In genomic region chr17:27601069-27601974, GRCh38 we compare ENCODE assay signal across 9 cellular contexts. TPM values are rescaled to one million over a fixed set of nuclear protein-coding genes. Genes with fewer than 3 reads are reported as not detected.
DNase-seq lines count a peak whose midpoint lies in the region; ATAC-seq and TF ChIP-seq lines count a peak whose summit lies in the region.
"Had no signal": no experiment of that assay in that cellular context is flagged by ENCODE, and none has a peak within 500 bp of the region (broad histone marks: within the 10 kb centered on the region; RNA-seq: fewer than 3 reads in every experiment).

No MANE protein-coding gene starts in this region.

- H3K27ac ChIP-seq in CD8-positive, alpha-beta T cell (ENCODE audit: low read depth, low read length): no peak overlapping the region
- no peak overlapping the region for H3K27ac ChIP-seq in OCI-LY7 (ENCODE audit: low read depth, low read length, poor library complexity, severe bottlenecking)

- CTCF ChIA-PET in CD8-positive, alpha-beta T cell (lab: Charles Lee): interaction anchor here (0.7 to 13.6 kb wide), 30 partner anchors 9 to 375 kb away, joined by 3 to 222 read pairs (median 9); partner anchors contain the start of gene KSR1
- CTCF ChIA-PET in OCI-LY7 (lab: Charles Lee; ENCODE audit: unreplicated experiment): interaction anchor here (0.6 kb wide), 1 partner anchor 37 kb away, joined by 3 read pairs; no protein-coding TSS in a partner anchor

- H3K4me3 ChIP-seq in CD8-positive, alpha-beta T cell (ENCODE audit: low read depth, low read length): no peak overlapping the region
- no peak overlapping the region for H3K4me3 ChIP-seq in OCI-LY7 (ENCODE audit: low read depth, low read length, poor library complexity, severe bottlenecking)
- no peak overlapping the region for H3K4me3 ChIP-seq in epithelial cell of proximal tubule (ENCODE audit: low read depth, low read length)
- H3K4me3 ChIP-seq in mucosa of descending colon: no peak overlapping the region

- H2AFZ ChIP-seq in OCI-LY7 (ENCODE audit: low read length): no peak overlapping the region

- peaks cover 30% of the 10 kb centered on the region for H3K36me3 Mint-ChIP-seq in CD8-positive, alpha-beta T cell

- peaks cover 7% of the 10 kb centered on the region for H3K4me1 Mint-ChIP-seq in CD8-positive, alpha-beta T cell (ENCODE audit: low read depth)

- intact Hi-C loops in CD8-positive, alpha-beta T cell (cut with DNase I, micrococcal nuclease): loop anchor here (1.0 to 5.0 kb wide), 7 partner anchors 145 to 365 kb away; partner anchors contain the start of gene KSR1 (in 1 of the 2)
- intact Hi-C loops in OCI-LY7 (cut with micrococcal nuclease; ENCODE audit: unreplicated experiment): loop anchor here (1.0 to 5.0 kb wide), 4 partner anchors 32 to 357 kb away; partner anchors contain the start of gene KSR1
- intact Hi-C loops in mucosa of descending colon (cut with DNase I, micrococcal nuclease): loop anchor here (2.0 to 10.0 kb wide), 6 partner anchors 51 to 367 kb away; partner anchors contain the start of gene KSR1 (in 1 of the 2)

- H3K4me2 ChIP-seq in OCI-LY7 (ENCODE audit: low read length): no peak overlapping the region

- POLR2A ChIA-PET in CD8-positive, alpha-beta T cell (lab: Charles Lee): interaction anchor here (1.0 kb wide), 1 partner anchor 14 kb away, joined by 3 read pairs; no protein-coding TSS in a partner anchor
- POLR2A ChIA-PET in OCI-LY7 (lab: Charles Lee): no interaction called here

- H3K4me3 Mint-ChIP-seq in CD8-positive, alpha-beta T cell: no peak overlapping the region
- H3K4me3 Mint-ChIP-seq: IgD-negative memory B cell had no signal

- no peaks in the 10 kb centered on the region for H3K36me3 ChIP-seq in CD8-positive, alpha-beta T cell (ENCODE audit: insufficient read depth, low read length)
- H3K36me3 ChIP-seq in OCI-LY7 (ENCODE audit: insufficient read depth, low read length) (no peaks in the 10 kb centered on the region), mucosa of descending colon (ENCODE audit: low read depth) (no peaks in the 10 kb centered on the region)

- peak; percentile 67 to 89 (median 79) for DNase-seq in CD8-positive, alpha-beta T cell
- DNase-seq in HPDE6-E6E7 (ENCODE audit: extremely low spot score): peak; percentile 48
- peak; percentile 72 for DNase-seq in OCI-LY7 (ENCODE audit: low spot score)
- peak; percentile 82 for DNase-seq in activated T-cell treated with anti-CD3 and anti-CD28 coated beads for 1 hour (ENCODE audit: low read depth)
- no peak for DNase-seq in epithelial cell of proximal tubule (ENCODE audit: low read depth)
- peak; percentile 62 to 95 (median 76) for DNase-seq in mucosa of descending colon
- DNase-seq in stimulated activated CD8-positive, alpha-beta memory T cell treated with anti-CD3 and anti-CD28 coated beads, Interleukin-4, amount 100 ng/mL, for 48 hours: peak; percentile 96

- no peak overlapping the region for H3K27ac Mint-ChIP-seq in CD8-positive, alpha-beta T cell

- H3K27me3 ChIP-seq in CD8-positive, alpha-beta T cell (ENCODE audit: insufficient read depth, low read length): no peaks in the 10 kb centered on the region

- no peaks in the 10 kb centered on the region for H3K9me2 ChIP-seq in OCI-LY7 (ENCODE audit: insufficient read depth, low read length)

- peak; percentile 70 for ATAC-seq in CD8-positive, alpha-beta T cell
- ATAC-seq in mucosa of descending colon (peak; percentile 77), GM18502 (IDR thresholded peaks at IDR 0.05; ENCODE audit: poor library complexity, unreplicated experiment) (no peak)

- no TSS peak for BruUV-seq in OCI-LY7 (replicated peaks; lab: Mats Ljungman, UMichigan)

- H4K20me1 ChIP-seq in OCI-LY7 (ENCODE audit: insufficient read depth, low read length): no peaks in the 10 kb centered on the region

- no peaks in the 10 kb centered on the region for H3K4me1 ChIP-seq in CD8-positive, alpha-beta T cell (ENCODE audit: insufficient read depth, low read length)
- no peaks in the 10 kb centered on the region for H3K4me1 ChIP-seq in OCI-LY7 (ENCODE audit: insufficient read depth, low read length, poor library complexity, severe bottlenecking)
- peaks cover 8% of the 10 kb centered on the region for H3K4me1 ChIP-seq in mucosa of descending colon (ENCODE audit: low read depth)

- H3K9me3 Mint-ChIP-seq in CD8-positive, alpha-beta T cell: no peaks in the 10 kb centered on the region
- H3K9me3 Mint-ChIP-seq: IgD-negative memory B cell had no signal

- H3K9me3 ChIP-seq in CD8-positive, alpha-beta T cell (ENCODE audit: low read length): no peaks in the 10 kb centered on the region
- H3K9me3 ChIP-seq in OCI-LY7 (ENCODE audit: low read length) (no peaks in the 10 kb centered on the region), mucosa of descending colon (no peaks in the 10 kb centered on the region)

- H3K79me2 ChIP-seq in OCI-LY7 (ENCODE audit: insufficient read depth, low read depth, low read length): no peaks in the 10 kb centered on the region

- H3K27me3 Mint-ChIP-seq in CD8-positive, alpha-beta T cell (ENCODE audit: low read depth): no peaks in the 10 kb centered on the region
- H3K27me3 Mint-ChIP-seq: IgD-negative memory B cell had no signal

- TF ChIP-seq CTCF in CD8-positive, alpha-beta T cell (IDR thresholded peaks at IDR 0.05): peak; percentile 90
- TF ChIP-seq CTCF in OCI-LY7 (conservative IDR thresholded peaks at IDR 0.05; ENCODE audit: low read length) (peak; percentile 95), epithelial cell of proximal tubule (conservative IDR thresholded peaks at IDR 0.05; ENCODE audit: low read depth, low read length) (peak; percentile 95), mucosa of descending colon (IDR thresholded peaks at IDR 0.05) (peak; percentile 79)

RNA-seq across cellular contexts. Expression of gene LGALS9, which starts 29.7 kb away (rescaled TPM):
- 10 to 100 TPM; 13.9 to 14.9 TPM for total RNA-seq in CD8-positive, alpha-beta T cell
- total RNA-seq in OCI-LY7 (2014; rRNA removed; shearing (Covaris generic)): 0.67 and 2.2 TPM in 2 replicates
- total RNA-seq in OCI-LY7 (2022) (4.2 and 4.4 TPM in 2 replicates), epithelial cell of proximal tubule (2.9 TPM in 2 replicates), mucosa of descending colon (100 to 1,000 TPM; 217 to 573 (median 482) TPM)

Comparison
In these comparisons a context has a peak if more than half of its experiments do, and no peak if none do; other contexts are left out.
1. RNA of gene LGALS9, which starts 29.7 kb away (total RNA-seq): 217 to 573 TPM in mucosa of descending colon; 13.9 to 14.9 TPM in CD8-positive, alpha-beta T cell, 0.67 to 4.4 TPM in OCI-LY7 and 2.9 TPM in epithelial cell of proximal tubule; every median in the first group is over 10 times any median in the second.
2. Peak in every context shown above with its lines, with median percentiles within 50 percentile points of each other: CTCF ChIP-seq.